Comparison of ENCODE assay signal across 13 cellular contexts in the genomic region with DNA sequence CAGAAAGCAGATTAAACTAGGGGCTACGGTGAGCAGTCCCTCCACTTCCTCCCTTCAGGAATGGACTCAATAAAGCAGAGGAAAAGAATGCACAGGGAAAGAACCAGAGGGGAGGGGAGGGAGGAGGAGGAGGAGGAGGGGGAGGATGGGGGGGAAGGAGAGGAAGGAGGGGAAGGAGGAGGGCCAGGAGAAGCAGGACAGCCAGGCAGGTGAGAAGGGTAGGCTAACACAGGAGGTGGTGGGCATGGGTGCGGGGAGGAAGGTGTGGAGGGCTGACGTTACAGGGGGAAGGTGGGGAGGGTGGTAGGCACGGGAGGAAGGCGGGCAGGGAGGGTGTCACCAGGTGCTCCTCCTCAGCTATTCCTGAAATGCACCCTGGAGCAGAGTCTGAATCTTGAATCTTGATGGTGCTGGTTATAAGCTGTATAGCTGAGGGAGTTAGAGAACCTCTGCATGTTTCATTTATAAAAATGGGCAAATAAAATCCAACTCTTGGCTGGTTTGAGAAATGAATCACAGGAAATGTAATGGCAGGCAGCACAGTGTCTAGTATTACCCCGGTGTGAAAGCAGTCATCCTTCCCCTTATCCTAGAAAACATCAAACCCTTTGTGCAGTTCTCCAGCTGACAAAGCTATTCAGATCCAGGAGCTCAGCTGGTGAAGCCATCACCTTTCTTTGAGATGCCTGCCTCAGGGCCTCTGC. TPM values are rescaled to one million over a fixed set of nuclear protein-coding genes. Genes with fewer than 3 reads are reported as not detected.
DNase-seq lines count a peak whose midpoint lies in the region; ATAC-seq and TF ChIP-seq lines count a peak whose summit lies in the region.
"Had no signal": no experiment of that assay in that cellular context is flagged by ENCODE, and none has a peak within 500 bp of the region (broad histone marks: within the 10 kb centered on the region; RNA-seq: fewer than 3 reads in every experiment).

No MANE protein-coding gene starts in this region.

- H3K4me1 ChIP-seq in mammary epithelial cell (ENCODE audit: insufficient read depth, low read length), result peaks cover 25% of the 10 kb centered on the region
- H3K4me1 ChIP-seq in breast epithelium, result no peaks in the 10 kb centered on the region
- H3K4me1 ChIP-seq in PC-3 (ENCODE audit: insufficient read depth, low read length), result peaks cover 45% of the 10 kb centered on the region

- peaks cover 77% of the 10 kb centered on the region for H3K36me3 Mint-ChIP-seq in stimulated activated effector memory CD8-positive, alpha-beta T cell treated with anti-CD3 and anti-CD28 coated beads, Interleukin-12 subunit alpha, Interleukin-12 subunit beta, amount 100 ng/mL, for 72 hours

- no peaks in the 10 kb centered on the region for H3K9me3 Mint-ChIP-seq in stimulated activated effector memory CD8-positive, alpha-beta T cell treated with anti-CD3 and anti-CD28 coated beads, Interleukin-12 subunit alpha, Interleukin-12 subunit beta, amount 100 ng/mL, for 72 hours
- H3K9me3 Mint-ChIP-seq: activated CD4-positive, alpha-beta T cell treated with anti-CD3 and anti-CD28 coated beads, Interleukin-2, amount 10 ng/mL, durations not matched to agents 7 days and 5 days had no signal

- WGBS in mammary epithelial cell (ENCODE audit: low coverage, missing lambda C conversion rate), result 75% methylated on average over 2 of the region's 6 CpGs

- no peaks in the 10 kb centered on the region for H3K9me3 ChIP-seq in mammary epithelial cell (replicated peaks; ENCODE audit: insufficient read depth, low read length)
- no peaks in the 10 kb centered on the region for H3K9me3 ChIP-seq in breast epithelium
- H3K9me3 ChIP-seq in PC-3 (ENCODE audit: low read length), result no peaks in the 10 kb centered on the region

- peaks cover 61% of the 10 kb centered on the region for H3K4me1 Mint-ChIP-seq in stimulated activated effector memory CD8-positive, alpha-beta T cell treated with anti-CD3 and anti-CD28 coated beads, Interleukin-12 subunit alpha, Interleukin-12 subunit beta, amount 100 ng/mL, for 72 hours

- CTCF ChIA-PET in mammary epithelial cell (lab: Charles Lee; ENCODE audit: low non-redundant PET) (no interaction called here), PC-3 (lab: Charles Lee) (no interaction called here)

- H3K4me2 ChIP-seq in mammary epithelial cell (ENCODE audit: insufficient read depth, low read depth, low read length), result no peak overlapping the region
- H3K4me2 ChIP-seq in PC-3 (ENCODE audit: low read length), result peak overlapping the region; percentile 97

- intact Hi-C loops in mammary epithelial cell (cut with micrococcal nuclease), result loop anchor here (10.0 kb wide), 1 partner anchor 381 kb away; no protein-coding TSS in a partner anchor
- intact Hi-C loops in breast epithelium (cut with DNase I; ENCODE audit: low total_unique reads), result no loop called here
- intact Hi-C loops in PC-3 (cut with micrococcal nuclease), result loop anchor here (10.0 kb wide), 2 partner anchors 409 to 1061 kb away; partner anchors contain the start of genes ACP1 and SH3YL1

- H3K9ac ChIP-seq in mammary epithelial cell (ENCODE audit: insufficient read depth, low read length), result no peak overlapping the region
- no peak overlapping the region for H3K9ac ChIP-seq in PC-3 (ENCODE audit: low read length)

- H3K9me2 ChIP-seq in PC-3 (replicated peaks; ENCODE audit: low read length), result no peaks in the 10 kb centered on the region

- DNase-seq in mammary epithelial cell (peak; percentile 28), breast epithelium (ENCODE audit: low spot score in 2 of 2) (no peak), PC-3 (peak; percentile 76), choroid plexus epithelial cell (ENCODE audit: low read depth) (peak; percentile 48), globus pallidus (ENCODE audit: low spot score) (no peak), glomerular visceral epithelial cell (ENCODE audit: extremely low spot score) (no peak)
- peak in 1 of 2 donors; percentile 49 for DNase-seq in stimulated activated effector memory CD8-positive, alpha-beta T cell treated with anti-CD3 and anti-CD28 coated beads, Interleukin-12 subunit alpha, Interleukin-12 subunit beta, amount 100 ng/mL, for 72 hours (ENCODE audit: low spot score in 2 of 2)
- DNase-seq: activated CD4-positive, alpha-beta T cell treated with anti-CD3 and anti-CD28 coated beads, Interleukin-2, amount 10 ng/mL, durations not matched to agents 7 days and 5 days; GDM1; NCI-H1048; NCI-H526 treated with DMSO at 0.1 percent for 48 hours had no signal

- H3K36me3 ChIP-seq in mammary epithelial cell (ENCODE audit: insufficient read depth, low read length), result peaks cover 7% of the 10 kb centered on the region
- peaks cover 7% of the 10 kb centered on the region for H3K36me3 ChIP-seq in breast epithelium
- H3K36me3 ChIP-seq in PC-3 (ENCODE audit: low read depth, low read length), result peaks cover 25% of the 10 kb centered on the region

- BruUV-seq in mammary epithelial cell (replicated peaks; lab: Mats Ljungman, UMichigan) (no TSS peak), PC-3 (replicated peaks; lab: Mats Ljungman, UMichigan) (no TSS peak)

- no peak overlapping the region for H2AFZ ChIP-seq in mammary epithelial cell (ENCODE audit: low read depth, low read length)
- no peak overlapping the region for H2AFZ ChIP-seq in PC-3 (ENCODE audit: low read length)

- no peak overlapping the region for H3K4me3 ChIP-seq in mammary epithelial cell (replicated peaks in 1 of 3; ENCODE audit: insufficient read depth in 1 of 3, low read depth in 2 of 3, low read length in 3 of 3)
- no peak overlapping the region for H3K4me3 ChIP-seq in breast epithelium
- peak overlapping the region; percentile 85; the same call in 1 of the 2 replicates for H3K4me3 ChIP-seq in PC-3 (ENCODE audit: low read length)
- no peak overlapping the region for H3K4me3 ChIP-seq in choroid plexus epithelial cell (ENCODE audit: low read depth, low read length)

- H3K27ac Mint-ChIP-seq in stimulated activated effector memory CD8-positive, alpha-beta T cell treated with anti-CD3 and anti-CD28 coated beads, Interleukin-12 subunit alpha, Interleukin-12 subunit beta, amount 100 ng/mL, for 72 hours, result peak overlapping the region; percentile 50
- H3K27ac Mint-ChIP-seq: activated CD4-positive, alpha-beta T cell treated with anti-CD3 and anti-CD28 coated beads, Interleukin-2, amount 10 ng/mL, durations not matched to agents 7 days and 5 days had no signal

- peaks cover 48% of the 10 kb centered on the region for H3K79me2 ChIP-seq in mammary epithelial cell (ENCODE audit: insufficient read depth, low read length)
- peaks cover 43% of the 10 kb centered on the region for H3K79me2 ChIP-seq in PC-3 (ENCODE audit: low read length)

- no peak for TF ChIP-seq POLR2A in breast epithelium (IDR thresholded peaks at IDR 0.05)

- H3F3A ChIP-seq in PC-3 (ENCODE audit: low read length, unreplicated experiment), result peaks cover 12% of the 10 kb centered on the region

- peak overlapping the region; percentile 95 for H3K4me3 Mint-ChIP-seq in stimulated activated effector memory CD8-positive, alpha-beta T cell treated with anti-CD3 and anti-CD28 coated beads, Interleukin-12 subunit alpha, Interleukin-12 subunit beta, amount 100 ng/mL, for 72 hours
- H3K4me3 Mint-ChIP-seq: activated CD4-positive, alpha-beta T cell treated with anti-CD3 and anti-CD28 coated beads, Interleukin-2, amount 10 ng/mL, durations not matched to agents 7 days and 5 days had no signal

- ATAC-seq in PC-3 (peak; percentile 23), GM18861 (IDR thresholded peaks at IDR 0.05; ENCODE audit: unreplicated experiment) (no peak)
- ATAC-seq in stimulated activated effector memory CD8-positive, alpha-beta T cell treated with anti-CD3 and anti-CD28 coated beads, Interleukin-12 subunit alpha, Interleukin-12 subunit beta, amount 100 ng/mL, for 72 hours, result no peak

- dilution Hi-C loops in mammary epithelial cell (cut with HindIII; ENCODE audit: low sequenced_read_pairs), result no loop called here

- POLR2A ChIA-PET in PC-3 (lab: Charles Lee; ENCODE audit: unreplicated experiment), result no interaction called here

- no peak for TF ChIP-seq CTCF in mammary epithelial cell (conservative IDR thresholded peaks at IDR 0.05 in 1 of 2, IDR thresholded peaks at IDR 0.05 in 1 of 2; ENCODE audit: extremely low read depth in 1 of 2, insufficient read depth in 1 of 2, low read depth in 1 of 2, low read length in 2 of 2)
- TF ChIP-seq CTCF in breast epithelium (IDR thresholded peaks at IDR 0.05), result no peak
- no peak for TF ChIP-seq CTCF in PC-3 (conservative IDR thresholded peaks at IDR 0.05; ENCODE audit: low read depth, low read length)
- no peak for TF ChIP-seq CTCF in choroid plexus epithelial cell (conservative IDR thresholded peaks at IDR 0.05; ENCODE audit: low read depth, low read length)

- H3K27ac ChIP-seq in mammary epithelial cell (ENCODE audit: insufficient read depth, low read depth, low read length) (no peak overlapping the region), breast epithelium (no peak overlapping the region), PC-3 (ENCODE audit: low read length) (peak overlapping the region; percentile 52)
- H3K27ac ChIP-seq: HL-60 had no signal

- in situ Hi-C loops in mammary epithelial cell (cut with MboI; ENCODE audit: low sequenced_read_pairs in 2 of 2), result no loop called here

- H4K20me1 ChIP-seq in mammary epithelial cell (ENCODE audit: insufficient read depth, low read length) (no peaks in the 10 kb centered on the region), PC-3 (ENCODE audit: low read length) (peaks cover 28% of the 10 kb centered on the region)

- H3K27me3 ChIP-seq in mammary epithelial cell (ENCODE audit: insufficient read depth, low read length), result no peaks in the 10 kb centered on the region
- H3K27me3 ChIP-seq in breast epithelium, result no peaks in the 10 kb centered on the region
- no peaks in the 10 kb centered on the region for H3K27me3 ChIP-seq in PC-3 (ENCODE audit: low read length)

RNA-seq across cellular contexts. Expression of gene TMEM18, which starts 3.4 kb away (rescaled TPM):
- total RNA-seq in mammary epithelial cell (10 to 100 TPM in 1 of 2 donors, 1 to 10 TPM in 1; 9.2 to 19.5 TPM), breast epithelium (10 to 100 TPM; 17.7 to 34.6 (median 27.4) TPM), PC-3 (2014; rRNA removed) (25.5 and 30.8 TPM in 2 replicates)
- polyA plus RNA-seq in mammary epithelial cell, result 28.0 TPM
- 5.4 TPM for polyA minus RNA-seq in mammary epithelial cell

Comparison
In these comparisons a context has a peak if more than half of its experiments do, and no peak if none do; other contexts are left out.
1. DNase-seq: peak in mammary epithelial cell (single experiment), PC-3 (single experiment) and choroid plexus epithelial cell (single experiment); none in breast epithelium (0 of 2), globus pallidus (single experiment) and glomerular visceral epithelial cell (single experiment).